Comparison of ENCODE assay signal across 13 cellular contexts in genomic region chr17:55463600-55463999, GRCh38. TPM values are rescaled to one million over a fixed set of nuclear protein-coding genes. Genes with fewer than 3 reads are reported as not detected.
DNase-seq lines count a peak whose midpoint lies in the region; ATAC-seq, FAIRE-seq and TF ChIP-seq lines count a peak whose summit lies in the region.
"Had no signal": no experiment of that assay in that cellular context is flagged by ENCODE, and none has a peak within 500 bp of the region (broad histone marks: within the 10 kb centered on the region; RNA-seq: fewer than 3 reads in every experiment).

No MANE protein-coding gene starts in this region.

- no peak for FAIRE-seq in urothelium cell line (lab: Jason Lieb, UNC)
- FAIRE-seq: small intestine had no signal

- no peak overlapping the region for H3K27ac Mint-ChIP-seq in activated CD8-positive, alpha-beta T cell treated with anti-CD3 and anti-CD28 coated beads for 36 hours
- H3K27ac Mint-ChIP-seq: naive thymus-derived CD8-positive, alpha-beta T cell had no signal

- POLR2A ChIA-PET in activated CD8-positive, alpha-beta T cell treated with anti-CD3 and anti-CD28 coated beads for 36 hours (lab: Charles Lee): no interaction called here

- no peaks in the 10 kb centered on the region for H3K9me3 Mint-ChIP-seq in activated CD8-positive, alpha-beta T cell treated with anti-CD3 and anti-CD28 coated beads for 36 hours
- H3K9me3 Mint-ChIP-seq: naive thymus-derived CD8-positive, alpha-beta T cell had no signal

- ATAC-seq in GM18511 (IDR thresholded peaks at IDR 0.05; ENCODE audit: unreplicated experiment): peak; percentile 76
- ATAC-seq in GM21381 (IDR thresholded peaks at IDR 0.05; ENCODE audit: unreplicated experiment): peak; percentile 85
- peak; percentile 79 for ATAC-seq in HG03095 (IDR thresholded peaks at IDR 0.05; ENCODE audit: unreplicated experiment)
- peak; percentile 43 for ATAC-seq in activated CD8-positive, alpha-beta T cell treated with anti-CD3 and anti-CD28 coated beads for 36 hours
- ATAC-seq: naive thymus-derived CD8-positive, alpha-beta T cell had no signal

- no peaks in the 10 kb centered on the region for H3K27me3 Mint-ChIP-seq in activated CD8-positive, alpha-beta T cell treated with anti-CD3 and anti-CD28 coated beads for 36 hours

- no peak overlapping the region for H3K4me3 Mint-ChIP-seq in activated CD8-positive, alpha-beta T cell treated with anti-CD3 and anti-CD28 coated beads for 36 hours
- H3K4me3 Mint-ChIP-seq: naive thymus-derived CD8-positive, alpha-beta T cell had no signal

- CTCF ChIA-PET in activated CD8-positive, alpha-beta T cell treated with anti-CD3 and anti-CD28 coated beads for 36 hours (lab: Charles Lee): no interaction called here

- intact Hi-C loops in activated CD8-positive, alpha-beta T cell treated with anti-CD3 and anti-CD28 coated beads for 36 hours (cut with micrococcal nuclease): no loop called here

- no peak for TF ChIP-seq CTCF in activated CD8-positive, alpha-beta T cell treated with anti-CD3 and anti-CD28 coated beads for 36 hours (IDR thresholded peaks at IDR 0.05)
- TF ChIP-seq CTCF in foreskin fibroblast (IDR thresholded peaks at IDR 0.05; ENCODE audit: low read depth, low read length): no peak

- H3K4me3 ChIP-seq in foreskin fibroblast (ENCODE audit: low read depth in 1 of 2, low read length in 2 of 2): no peak overlapping the region

- no peaks in the 10 kb centered on the region for H3K36me3 Mint-ChIP-seq in activated CD8-positive, alpha-beta T cell treated with anti-CD3 and anti-CD28 coated beads for 36 hours (ENCODE audit: low read depth)
- H3K36me3 Mint-ChIP-seq: naive thymus-derived CD8-positive, alpha-beta T cell had no signal

- peak; percentile 10 for DNase-seq in activated CD8-positive, alpha-beta T cell treated with anti-CD3 and anti-CD28 coated beads for 36 hours
- no peak for DNase-seq in urothelium cell line (ENCODE audit: low spot score)
- no peak for DNase-seq in amniotic stem cell (lab: John Stamatoyannopoulos, UW)
- no peak for DNase-seq in foreskin fibroblast
- no peak for DNase-seq in activated CD4-positive, alpha-beta T cell treated with anti-CD3 and anti-CD28 coated beads for 1 hour
- DNase-seq: activated T-cell treated with anti-CD3 and anti-CD28 coated beads, Interleukin-2, amount 50 U/mL, for 1 hour; naive thymus-derived CD8-positive, alpha-beta T cell; NCI-H1105 treated with DMSO at 0.1 percent for 48 hours; small intestine; stimulated activated CD8-positive, alpha-beta memory T cell treated with anti-CD3 and anti-CD28 coated beads, Interleukin-4, amount 100 ng/mL, for 48 hours had no signal

- peaks cover 16% of the 10 kb centered on the region for H3K4me1 Mint-ChIP-seq in activated CD8-positive, alpha-beta T cell treated with anti-CD3 and anti-CD28 coated beads for 36 hours (ENCODE audit: low read depth)

RNA-seq across cellular contexts. Expression of gene MMD, which starts 42.0 kb away (rescaled TPM):
- total RNA-seq in activated CD8-positive, alpha-beta T cell treated with anti-CD3 and anti-CD28 coated beads for 36 hours: 10 to 100 TPM; 27.0 to 39.3 TPM

RNA-seq across cellular contexts. Expression of gene SMIM36, which starts 47.7 kb away (rescaled TPM):
- not detected for total RNA-seq in activated CD8-positive, alpha-beta T cell treated with anti-CD3 and anti-CD28 coated beads for 36 hours
- total RNA-seq: naive thymus-derived CD8-positive, alpha-beta T cell had no signal
